In genomic region chr4:167218022-167218608, GRCh38 we compare ENCODE assay signal across 1 cellular context.
TF ChIP-seq lines count a peak whose summit lies in the region.

No MANE protein-coding gene starts in this region.

TF ChIP-seq in GM12878, 131 proteins besides CTCF, POLR2A, EP300 and RAD21 (continued from another document):
- no peak for TF ChIP-seq ZNF592 (IDR thresholded peaks at IDR 0.05)
- no peak for TF ChIP-seq RCOR1 (conservative IDR thresholded peaks at IDR 0.05; ENCODE audit: low read depth, low read length)
- TF ChIP-seq BCLAF1 (IDR thresholded peaks at IDR 0.05) = no peak
- no peak for TF ChIP-seq ZSCAN29 (IDR thresholded peaks at IDR 0.05)
- TF ChIP-seq LARP7 (IDR thresholded peaks at IDR 0.05) = no peak
- TF ChIP-seq NR2F1 (conservative IDR thresholded peaks at IDR 0.05) = no peak
